13 cellular contexts compared by ENCODE assay signal in genomic region chr4:7725951-7726350, GRCh38.
A peak's percentile ranks its signal among the peaks of the same experiment; 100 is the strongest.
DNase-seq lines count a peak whose midpoint lies in the region; ATAC-seq and TF ChIP-seq lines count a peak whose summit lies in the region.
"Had no signal": no experiment of that assay in that cellular context is flagged by ENCODE, and none has a peak within 500 bp of the region (broad histone marks: within the 10 kb centered on the region; RNA-seq: fewer than 3 reads in every experiment).

No MANE protein-coding gene starts in this region.

- intact Hi-C loops in head of caudate nucleus (cut with DNase I), result no loop called here

- DNase-seq in AG20443 (ENCODE audit: low spot score) (peak; percentile 79), HK-2 (ENCODE audit: unreplicated experiment) (peak; percentile 45), head of caudate nucleus (peak in 22 of 42 donors; percentile 12 to 82 (median 43)), NOMO-1 treated with DMSO at 0.1 percent for 48 hours (lab: John Stamatoyannopoulos, UW; ENCODE audit: unreplicated experiment) (no peak), ecto neural progenitor cell (ENCODE audit: low spot score) (no peak), HUDEP-2 (lab: John Stamatoyannopoulos, UW; ENCODE audit: unreplicated experiment in 76 of 76) (no peak)
- DNase-seq: cortex of kidney; NCI-H1105; NCI-H2171 treated with DMSO at 0.1 percent for 48 hours; sigmoid colon; stimulated activated CD4-positive, alpha-beta T cell treated with anti-CD3 and anti-CD28 coated beads, Interleukin-4, amount 100 ng/mL, for 1 hour had no signal

- ATAC-seq in SK-N-SH treated with all-trans-retinoic acid at 6 μM for 48 hours (peak; percentile 72), GM21723 (IDR thresholded peaks at IDR 0.05; ENCODE audit: unreplicated experiment) (no peak)

TF ChIP-seq in SK-N-SH treated with all-trans-retinoic acid at 6 μM for 48 hours, 23 proteins besides CTCF, POLR2A, EP300 and RAD21:
- TF ChIP-seq ZNF8 (CRISPR knock-in tag; IDR thresholded peaks at IDR 0.05) (no peak), TOX (CRISPR knock-in tag; IDR thresholded peaks at IDR 0.05; ENCODE audit: borderline replicate concordance) (no peak), PPARA (CRISPR knock-in tag; IDR thresholded peaks at IDR 0.05; ENCODE audit: borderline replicate concordance) (no peak), POU6F1 (CRISPR knock-in tag; IDR thresholded peaks at IDR 0.05; ENCODE audit: borderline replicate concordance, low read depth) (no peak), ESRRG (CRISPR knock-in tag; IDR thresholded peaks at IDR 0.05) (no peak), RARB (CRISPR knock-in tag; IDR thresholded peaks at IDR 0.05) (no peak), OSR1 (CRISPR knock-in tag; IDR thresholded peaks at IDR 0.05) (no peak), ZFP30 (CRISPR knock-in tag; IDR thresholded peaks at IDR 0.05) (no peak), ZNF565 (CRISPR knock-in tag; conservative IDR thresholded peaks at IDR 0.05; ENCODE audit: low read depth) (no peak), ZNF70 (CRISPR knock-in tag; IDR thresholded peaks at IDR 0.05) (no peak), GLIS3 (CRISPR knock-in tag; IDR thresholded peaks at IDR 0.05) (no peak), ZFP3 (CRISPR knock-in tag; IDR thresholded peaks at IDR 0.05) (no peak)

Comparison
In these comparisons a context has a peak if more than half of its experiments do, and no peak if none do; other contexts are left out.
1. DNase-seq: peak in AG20443 (single experiment), HK-2 (single experiment) and head of caudate nucleus (22 of 42); none in NOMO-1 treated with DMSO at 0.1 percent for 48 hours (single experiment), ecto neural progenitor cell (single experiment) and HUDEP-2 (0 of 76).